ENCODE assay signal across 34 cellular contexts in the genomic region with DNA sequence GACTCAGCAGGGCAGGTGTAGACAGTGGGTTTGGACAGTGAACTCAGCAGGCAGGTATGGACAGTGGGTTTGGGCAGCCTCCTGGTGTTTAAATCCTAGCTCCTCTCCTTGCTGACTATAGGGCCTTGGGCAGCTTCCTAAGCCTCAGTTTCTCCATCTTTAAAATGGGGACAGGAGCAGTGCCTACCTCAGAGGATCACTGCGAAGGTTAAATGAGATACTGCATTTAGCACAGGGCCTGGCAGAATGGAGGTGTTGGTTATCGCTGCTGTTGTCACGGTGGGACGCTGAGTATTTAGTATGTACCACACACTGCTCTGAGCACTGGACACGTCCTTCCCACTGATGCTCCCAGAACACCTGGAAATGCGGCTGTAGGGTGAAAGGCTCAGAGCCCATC. TPM values are rescaled to one million over a fixed set of nuclear protein-coding genes. Genes with fewer than 3 reads are reported as not detected.
"Had no signal": no experiment of that assay in that cellular context is flagged by ENCODE, and none has a peak within 500 bp of the region (broad histone marks: within the 10 kb centered on the region; RNA-seq: fewer than 3 reads in every experiment).

No MANE protein-coding gene starts in this region.

- DNase-seq: activated CD4-positive, alpha-beta memory T cell treated with anti-CD3 and anti-CD28 coated beads, Interleukin-2, amount 10 ng/mL, durations not matched to agents 7 days and 5 days; activated CD4-positive, alpha-beta T cell treated with anti-CD3 and anti-CD28 coated beads, Interleukin-2, amount 10 ng/mL, durations not matched to agents 24 days and 14 days; activated CD4-positive, CD25-positive, alpha-beta regulatory T cell treated with anti-CD3 and anti-CD28 coated beads, Interleukin-2, amount 50 U/mL, for 72 hours; activated CD8-positive, alpha-beta memory T cell treated with anti-CD3 and anti-CD28 coated beads, Interleukin-2, amount 50 U/mL, for 48 hours; activated T-cell treated with anti-CD3 and anti-CD28 coated beads, Interleukin-2, amount 50 U/mL, for 24 hours; anterior cingulate cortex; endodermal cell; foreskin fibroblast; heart left ventricle; hypothalamus; immature natural killer cell; kidney; left colon; mammary epithelial cell; midbrain; natural killer cell; ovary; stimulated activated CD4-positive, alpha-beta T cell treated with anti-CD3 and anti-CD28 coated beads, Interleukin-12 subunit alpha, Interleukin-12 subunit beta, amount 100 ng/mL, for 4 hours; stimulated activated CD4-positive, alpha-beta T cell treated with anti-CD3 and anti-CD28 coated beads, Interleukin-4, amount 100 ng/mL, for 1 hour; stimulated activated naive CD8-positive, alpha-beta T cell treated with anti-CD3 and anti-CD28 coated beads, Interleukin-15, Interleukin-2, amounts not matched to agents 100 U/mL and 50 U/mL, for 24 hours; testis; transverse colon had no signal

- H3K4me3 Mint-ChIP-seq: activated CD4-positive, alpha-beta memory T cell treated with anti-CD3 and anti-CD28 coated beads, Interleukin-2, amount 10 ng/mL, durations not matched to agents 7 days and 5 days; activated CD4-positive, alpha-beta T cell treated with anti-CD3 and anti-CD28 coated beads, Interleukin-2, amount 10 ng/mL, durations not matched to agents 24 days and 14 days; activated naive CD8-positive, alpha-beta T cell; activated T-cell treated with anti-CD3 and anti-CD28 coated beads, Interleukin-2, amount 50 U/mL, for 24 hours; activated T-helper 17 cell treated with anti-CD3 and anti-CD28 coated beads, Interleukin-2, amount 50 U/mL, for 72 hours; endodermal cell; immature natural killer cell; natural killer cell; T-helper 1 cell treated with Interleukin-12 subunit alpha and Interleukin-12 subunit beta and Interleukin-4 antibody, amounts not matched to agents 30 μg/mL and 1 μg/mL, for 36 hours had no signal

- H3K36me3 ChIP-seq: cardiac muscle cell, heart left ventricle, ovary, transverse colon had no signal

- H3K27ac ChIP-seq: cardiac muscle cell, heart left ventricle, ovary, testis had no signal

- H3K36me3 Mint-ChIP-seq: activated naive CD8-positive, alpha-beta T cell; immature natural killer cell; natural killer cell had no signal

- H3K27ac Mint-ChIP-seq: activated CD4-positive, alpha-beta T cell treated with anti-CD3 and anti-CD28 coated beads, Interleukin-2, amount 10 ng/mL, durations not matched to agents 24 days and 14 days; activated naive CD8-positive, alpha-beta T cell; activated T-cell treated with anti-CD3 and anti-CD28 coated beads, Interleukin-2, amount 50 U/mL, for 24 hours; activated T-helper 17 cell treated with anti-CD3 and anti-CD28 coated beads, Interleukin-2, amount 50 U/mL, for 72 hours; endodermal cell; natural killer cell; progenitor cell of endocrine pancreas; T-helper 1 cell treated with Interleukin-12 subunit alpha and Interleukin-12 subunit beta and Interleukin-4 antibody, amounts not matched to agents 30 μg/mL and 1 μg/mL, for 36 hours had no signal

- H3K27me3 ChIP-seq: cardiac muscle cell, heart left ventricle, ovary, testis, transverse colon had no signal

- ATAC-seq: activated T-helper 17 cell treated with anti-CD3 and anti-CD28 coated beads, Interleukin-2, amount 50 U/mL, for 72 hours; esophagus mucosa; heart left ventricle; natural killer cell; sciatic nerve; stimulated activated naive CD8-positive, alpha-beta T cell treated with anti-CD3 and anti-CD28 coated beads, Interleukin-15, Interleukin-2, amounts not matched to agents 100 U/mL and 50 U/mL, for 24 hours had no signal

- H3K9me3 Mint-ChIP-seq: activated CD4-positive, alpha-beta memory T cell treated with anti-CD3 and anti-CD28 coated beads, Interleukin-2, amount 10 ng/mL, durations not matched to agents 7 days and 5 days; activated CD4-positive, alpha-beta T cell treated with anti-CD3 and anti-CD28 coated beads, Interleukin-2, amount 10 ng/mL, durations not matched to agents 24 days and 14 days; activated T-cell treated with anti-CD3 and anti-CD28 coated beads, Interleukin-2, amount 50 U/mL, for 24 hours; activated T-helper 17 cell treated with anti-CD3 and anti-CD28 coated beads, Interleukin-2, amount 50 U/mL, for 72 hours; endodermal cell; immature natural killer cell; natural killer cell; T-helper 1 cell treated with Interleukin-12 subunit alpha and Interleukin-12 subunit beta and Interleukin-4 antibody, amounts not matched to agents 30 μg/mL and 1 μg/mL, for 36 hours had no signal

- H3K9me3 ChIP-seq: heart left ventricle, ovary, testis, transverse colon had no signal

- H3K4me3 ChIP-seq: cardiac muscle cell, coronary artery, heart left ventricle, ovary, skin epidermis, testis, transverse colon had no signal

- H3K27me3 Mint-ChIP-seq: activated CD4-positive, alpha-beta T cell treated with anti-CD3 and anti-CD28 coated beads, Interleukin-2, amount 10 ng/mL, durations not matched to agents 24 days and 14 days; activated naive CD8-positive, alpha-beta T cell; activated T-cell treated with anti-CD3 and anti-CD28 coated beads, Interleukin-2, amount 50 U/mL, for 24 hours; activated T-helper 17 cell treated with anti-CD3 and anti-CD28 coated beads, Interleukin-2, amount 50 U/mL, for 72 hours had no signal

RNA-seq across cellular contexts. Expression of gene SCGB1A1, which starts 14.4 kb away (rescaled TPM):
- total RNA-seq: activated CD4-positive, alpha-beta memory T cell treated with anti-CD3 and anti-CD28 coated beads, Interleukin-2, amount 10 ng/mL, durations not matched to agents 7 days and 5 days; activated CD4-positive, alpha-beta T cell treated with anti-CD3 and anti-CD28 coated beads, Interleukin-2, amount 10 ng/mL, durations not matched to agents 24 days and 14 days; activated T-helper 17 cell treated with anti-CD3 and anti-CD28 coated beads, Interleukin-2, amount 50 U/mL, for 72 hours; cardiac muscle cell; cerebellum; endodermal cell; heart left ventricle; kidney; left colon; liver; mammary epithelial cell; natural killer cell; renal cortical epithelial cell; testis; transverse colon had no signal
- polyA plus RNA-seq: cardiac muscle cell, heart left ventricle, immature natural killer cell, liver, mammary epithelial cell, ovary had no signal
